1 cellular context compared by ENCODE assay signal in genomic region chr1:11841245-11842153, GRCh38.
TF ChIP-seq lines count a peak whose summit lies in the region.

No MANE protein-coding gene starts in this region.

TF ChIP-seq in GM12878, 131 proteins besides CTCF, POLR2A, EP300 and RAD21:
- TF ChIP-seq RCOR1 (conservative IDR thresholded peaks at IDR 0.05; ENCODE audit: low read depth, low read length) (no peak), SRF (IDR thresholded peaks at IDR 0.05; ENCODE audit: low read depth in 2 of 2, low read length in 2 of 2) (no peak), ESRRA (IDR thresholded peaks at IDR 0.05; ENCODE audit: low read length) (no peak), SMAD5 (IDR thresholded peaks at IDR 0.05; ENCODE audit: low read depth) (no peak), HDGF (IDR thresholded peaks at IDR 0.05) (no peak), ZNF207 (IDR thresholded peaks at IDR 0.05; ENCODE audit: borderline replicate concordance) (no peak)
- TF ChIP-seq, protein P1, sequence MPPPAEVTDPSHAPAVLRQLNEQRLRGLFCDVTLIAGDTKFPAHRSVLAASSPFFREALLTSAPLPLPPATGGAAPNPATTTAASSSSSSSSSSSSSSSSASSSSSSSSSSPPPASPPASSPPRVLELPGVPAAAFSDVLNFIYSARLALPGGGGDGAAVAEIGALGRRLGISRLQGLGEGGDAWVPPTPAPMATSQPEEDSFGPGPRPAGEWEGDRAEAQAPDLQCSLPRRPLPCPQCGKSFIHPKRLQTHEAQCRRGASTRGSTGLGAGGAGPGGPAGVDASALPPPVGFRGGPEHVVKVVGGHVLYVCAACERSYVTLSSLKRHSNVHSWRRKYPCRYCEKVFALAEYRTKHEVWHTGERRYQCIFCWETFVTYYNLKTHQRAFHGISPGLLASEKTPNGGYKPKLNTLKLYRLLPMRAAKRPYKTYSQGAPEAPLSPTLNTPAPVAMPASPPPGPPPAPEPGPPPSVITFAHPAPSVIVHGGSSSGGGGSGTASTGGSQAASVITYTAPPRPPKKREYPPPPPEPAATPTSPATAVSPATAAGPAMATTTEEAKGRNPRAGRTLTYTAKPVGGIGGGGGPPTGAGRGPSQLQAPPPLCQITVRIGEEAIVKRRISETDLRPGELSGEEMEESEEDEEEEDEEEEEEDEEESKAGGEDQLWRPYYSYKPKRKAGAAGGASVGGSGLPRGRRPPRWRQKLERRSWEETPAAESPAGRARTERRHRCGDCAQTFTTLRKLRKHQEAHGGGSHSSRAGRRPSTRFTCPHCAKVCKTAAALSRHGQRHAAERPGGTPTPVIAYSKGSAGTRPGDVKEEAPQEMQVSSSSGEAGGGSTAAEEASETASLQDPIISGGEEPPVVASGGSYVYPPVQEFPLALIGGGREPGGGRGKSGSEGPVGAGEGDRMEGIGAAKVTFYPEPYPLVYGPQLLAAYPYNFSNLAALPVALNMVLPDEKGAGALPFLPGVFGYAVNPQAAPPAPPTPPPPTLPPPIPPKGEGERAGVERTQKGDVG (CRISPR knock-in tag; IDR thresholded peaks at IDR 0.05) = no peak
- TF ChIP-seq, protein P2, sequence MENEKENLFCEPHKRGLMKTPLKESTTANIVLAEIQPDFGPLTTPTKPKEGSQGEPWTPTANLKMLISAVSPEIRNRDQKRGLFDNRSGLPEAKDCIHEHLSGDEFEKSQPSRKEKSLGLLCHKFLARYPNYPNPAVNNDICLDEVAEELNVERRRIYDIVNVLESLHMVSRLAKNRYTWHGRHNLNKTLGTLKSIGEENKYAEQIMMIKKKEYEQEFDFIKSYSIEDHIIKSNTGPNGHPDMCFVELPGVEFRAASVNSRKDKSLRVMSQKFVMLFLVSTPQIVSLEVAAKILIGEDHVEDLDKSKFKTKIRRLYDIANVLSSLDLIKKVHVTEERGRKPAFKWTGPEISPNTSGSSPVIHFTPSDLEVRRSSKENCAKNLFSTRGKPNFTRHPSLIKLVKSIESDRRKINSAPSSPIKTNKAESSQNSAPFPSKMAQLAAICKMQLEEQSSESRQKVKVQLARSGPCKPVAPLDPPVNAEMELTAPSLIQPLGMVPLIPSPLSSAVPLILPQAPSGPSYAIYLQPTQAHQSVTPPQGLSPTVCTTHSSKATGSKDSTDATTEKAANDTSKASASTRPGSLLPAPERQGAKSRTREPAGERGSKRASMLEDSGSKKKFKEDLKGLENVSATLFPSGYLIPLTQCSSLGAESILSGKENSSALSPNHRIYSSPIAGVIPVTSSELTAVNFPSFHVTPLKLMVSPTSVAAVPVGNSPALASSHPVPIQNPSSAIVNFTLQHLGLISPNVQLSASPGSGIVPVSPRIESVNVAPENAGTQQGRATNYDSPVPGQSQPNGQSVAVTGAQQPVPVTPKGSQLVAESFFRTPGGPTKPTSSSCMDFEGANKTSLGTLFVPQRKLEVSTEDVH (IDR thresholded peaks at IDR 0.05; ENCODE audit: low read depth, partially characterized antibody) = no peak
TF ChIP-seq in GM12878: peak in this region for 0.
